16 cellular contexts compared by ENCODE assay signal in genomic region chr2:85796046-85796548, GRCh38. TPM values are rescaled to one million over a fixed set of nuclear protein-coding genes. Genes with fewer than 3 reads are reported as not detected.
DNase-seq lines count a peak whose midpoint lies in the region; ATAC-seq and TF ChIP-seq lines count a peak whose summit lies in the region.
"Had no signal": no experiment of that assay in that cellular context is flagged by ENCODE, and none has a peak within 500 bp of the region (broad histone marks: within the 10 kb centered on the region; RNA-seq: fewer than 3 reads in every experiment).

No MANE protein-coding gene starts in this region.

- H2BK120ac ChIP-seq in mesenchymal stem cell (ENCODE audit: low read depth, low read length), result no peak overlapping the region

- peak overlapping the region; percentile 64 for H2BK15ac ChIP-seq in mesenchymal stem cell (ENCODE audit: low read depth, poor library complexity, severe bottlenecking)

- no peaks in the 10 kb centered on the region for H3K9me3 Mint-ChIP-seq in endodermal cell
- H3K9me3 Mint-ChIP-seq in activated CD8-positive, alpha-beta memory T cell treated with anti-CD3 and anti-CD28 coated beads, Interleukin-2, amount 10 ng/mL, durations not matched to agents 7 days and 5 days (ENCODE audit: low read depth), result no peaks in the 10 kb centered on the region
- H3K9me3 Mint-ChIP-seq: activated naive CD8-positive, alpha-beta T cell treated with anti-CD3 and anti-CD28 coated beads for 36 hours had no signal

- CTCF ChIA-PET in activated CD8-positive, alpha-beta memory T cell treated with anti-CD3 and anti-CD28 coated beads, Interleukin-2, amount 10 ng/mL, durations not matched to agents 7 days and 5 days (lab: Charles Lee), result no interaction called here

- TF ChIP-seq CTCF in endodermal cell (conservative IDR thresholded peaks at IDR 0.05) (no peak), spleen (IDR thresholded peaks at IDR 0.05 in 8 of 11, conservative IDR thresholded peaks at IDR 0.05 in 3 of 11) (no peak)

- peak overlapping the region in 1 of 2 experiments; percentile 30 for H3K14ac ChIP-seq in mesenchymal stem cell (ENCODE audit: low read length in 2 of 2)

- H2AK5ac ChIP-seq in mesenchymal stem cell (ENCODE audit: low read length, severe bottlenecking), result peak overlapping the region; percentile 60

- no peaks in the 10 kb centered on the region for H3K36me3 ChIP-seq in endodermal cell (ENCODE audit: control insufficient read depth, insufficient read depth, low read length)
- H3K36me3 ChIP-seq in mesenchymal stem cell (ENCODE audit: control insufficient read depth in 1 of 2, insufficient read depth in 2 of 2, low read depth in 1 of 2, low read length in 2 of 2), result no peaks in the 10 kb centered on the region
- no peaks in the 10 kb centered on the region for H3K36me3 ChIP-seq in spleen

- H4K8ac ChIP-seq in mesenchymal stem cell (ENCODE audit: low read length), result no peak overlapping the region

- no peak overlapping the region for H3K4me3 Mint-ChIP-seq in endodermal cell
- no peak overlapping the region for H3K4me3 Mint-ChIP-seq in activated CD8-positive, alpha-beta memory T cell treated with anti-CD3 and anti-CD28 coated beads, Interleukin-2, amount 10 ng/mL, durations not matched to agents 7 days and 5 days
- H3K4me3 Mint-ChIP-seq: activated naive CD8-positive, alpha-beta T cell treated with anti-CD3 and anti-CD28 coated beads for 36 hours; WTC11 had no signal

- peaks cover 5% of the 10 kb centered on the region for H3K27me3 ChIP-seq in endodermal cell (ENCODE audit: control insufficient read depth, insufficient read depth, low read length, poor library complexity, severe bottlenecking)
- peaks cover 6 to 12% of the 10 kb centered on the region in 2 experiments for H3K27me3 ChIP-seq in mesenchymal stem cell (ENCODE audit: control insufficient read depth in 1 of 2, insufficient read depth in 1 of 2, low read length in 2 of 2)
- peaks cover 0 to 22% (median 0%) of the 10 kb centered on the region in 7 donors for H3K27me3 ChIP-seq in spleen (replicated peaks in 1 of 7)

- intact Hi-C loops in spleen (cut with DNase I; ENCODE audit: low total_unique reads), result loop anchor here (10.0 kb wide), 1 partner anchor 51 kb away; no protein-coding TSS in a partner anchor

- H3K9me3 ChIP-seq in endodermal cell (ENCODE audit: control insufficient read depth, low read length) (no peaks in the 10 kb centered on the region), mesenchymal stem cell (ENCODE audit: control insufficient read depth, low read length) (peaks cover 3% of the 10 kb centered on the region), spleen (peaks cover 0 to 5% (median 3%) of the 10 kb centered on the region in 8 donors)
- H3K9me3 ChIP-seq: Caco-2 had no signal

- H3K4me1 ChIP-seq in endodermal cell (ENCODE audit: control insufficient read depth, insufficient read depth, low read length) (no peaks in the 10 kb centered on the region), mesenchymal stem cell (ENCODE audit: control insufficient read depth, insufficient read depth, low read depth, low read length) (peaks cover 41% of the 10 kb centered on the region), spleen (peaks cover 6 to 61% (median 34%) of the 10 kb centered on the region in 6 donors)
- H3K4me1 ChIP-seq: Caco-2 had no signal

- peak overlapping the region; percentile 20 for H3K27ac Mint-ChIP-seq in endodermal cell
- no peak overlapping the region for H3K27ac Mint-ChIP-seq in activated CD8-positive, alpha-beta memory T cell treated with anti-CD3 and anti-CD28 coated beads, Interleukin-2, amount 10 ng/mL, durations not matched to agents 7 days and 5 days
- H3K27ac Mint-ChIP-seq: activated naive CD8-positive, alpha-beta T cell treated with anti-CD3 and anti-CD28 coated beads for 36 hours; WTC11 had no signal

- ATAC-seq in activated CD8-positive, alpha-beta memory T cell treated with anti-CD3 and anti-CD28 coated beads, Interleukin-2, amount 10 ng/mL, durations not matched to agents 7 days and 5 days, result no peak
- ATAC-seq in HG03354 (IDR thresholded peaks at IDR 0.05; ENCODE audit: poor library complexity, severe bottlenecking, unreplicated experiment), result no peak
- ATAC-seq: PC-3; stimulated activated naive CD8-positive, alpha-beta T cell treated with anti-CD3 and anti-CD28 coated beads, Interleukin-15, Interleukin-2, amounts not matched to agents 100 U/mL and 50 U/mL, for 24 hours; WTC11 had no signal

- H4K91ac ChIP-seq in mesenchymal stem cell (ENCODE audit: low read length), result peak overlapping the region; percentile 54

- H3K36me3 Mint-ChIP-seq in endodermal cell (ENCODE audit: low read depth), result no peaks in the 10 kb centered on the region
- no peaks in the 10 kb centered on the region for H3K36me3 Mint-ChIP-seq in activated CD8-positive, alpha-beta memory T cell treated with anti-CD3 and anti-CD28 coated beads, Interleukin-2, amount 10 ng/mL, durations not matched to agents 7 days and 5 days
- H3K36me3 Mint-ChIP-seq: activated naive CD8-positive, alpha-beta T cell treated with anti-CD3 and anti-CD28 coated beads for 36 hours; WTC11 had no signal

- H3K18ac ChIP-seq in mesenchymal stem cell (ENCODE audit: low read depth in 1 of 2, low read length in 2 of 2), result peak overlapping the region in 1 of 2 experiments; percentile 44

- TF ChIP-seq POLR2A in spleen (IDR thresholded peaks at IDR 0.05), result no peak

- H2BK12ac ChIP-seq in mesenchymal stem cell (ENCODE audit: low read length in 2 of 2), result peak overlapping the region in 1 of 2 experiments; percentile 83

- H3K23ac ChIP-seq in mesenchymal stem cell (ENCODE audit: low read length in 2 of 2), result no peak overlapping the region

- no peaks in the 10 kb centered on the region for H3K79me1 ChIP-seq in mesenchymal stem cell (replicated peaks; ENCODE audit: low read length, poor library complexity, severe bottlenecking)

- peak; percentile 64 for DNase-seq in NCI-H446 treated with DMSO at 0.1 percent for 48 hours (lab: John Stamatoyannopoulos, UW)
- no peak for DNase-seq in endodermal cell
- no peak for DNase-seq in mesenchymal stem cell
- no peak for DNase-seq in spleen
- no peak for DNase-seq in activated CD8-positive, alpha-beta memory T cell treated with anti-CD3 and anti-CD28 coated beads, Interleukin-2, amount 10 ng/mL, durations not matched to agents 7 days and 5 days
- DNase-seq in DMS 273 (lab: John Stamatoyannopoulos, UW; ENCODE audit: unreplicated experiment), result no peak
- DNase-seq in NCI-H510A treated with DMSO at 0.1 percent for 48 hours (lab: John Stamatoyannopoulos, UW), result no peak
- DNase-seq: activated CD8-positive, alpha-beta memory T cell treated with anti-CD3 and anti-CD28 coated beads, Interleukin-2, amount 50 U/mL, for 48 hours; activated naive CD8-positive, alpha-beta T cell treated with anti-CD3 and anti-CD28 coated beads for 36 hours; GF-D8; KG1; PC-3; stimulated activated naive CD8-positive, alpha-beta T cell treated with anti-CD3 and anti-CD28 coated beads, Interleukin-15, Interleukin-2, amounts not matched to agents 100 U/mL and 50 U/mL, for 24 hours had no signal

- H3K9ac ChIP-seq in endodermal cell (ENCODE audit: extremely low read depth, low read length, poor library complexity, severe bottlenecking) (no peak overlapping the region), mesenchymal stem cell (ENCODE audit: low read length) (no peak overlapping the region)

- H3K4me2 ChIP-seq in mesenchymal stem cell (ENCODE audit: low read length, poor library complexity, severe bottlenecking), result no peak overlapping the region

- peaks cover 6% of the 10 kb centered on the region for H3K4me1 Mint-ChIP-seq in endodermal cell
- H3K4me1 Mint-ChIP-seq in activated CD8-positive, alpha-beta memory T cell treated with anti-CD3 and anti-CD28 coated beads, Interleukin-2, amount 10 ng/mL, durations not matched to agents 7 days and 5 days, result no peaks in the 10 kb centered on the region
- H3K4me1 Mint-ChIP-seq: activated naive CD8-positive, alpha-beta T cell treated with anti-CD3 and anti-CD28 coated beads for 36 hours; WTC11 had no signal

- H3K4me3 ChIP-seq in endodermal cell (ENCODE audit: low read length), result no peak overlapping the region
- H3K4me3 ChIP-seq in mesenchymal stem cell (ENCODE audit: insufficient read depth in 1 of 2, low read depth in 1 of 2, low read length in 2 of 2), result no peak overlapping the region
- no peak overlapping the region for H3K4me3 ChIP-seq in spleen

- peaks cover 23% of the 10 kb centered on the region for H3K27me3 Mint-ChIP-seq in endodermal cell (ENCODE audit: insufficient read depth)
- H3K27me3 Mint-ChIP-seq in activated CD8-positive, alpha-beta memory T cell treated with anti-CD3 and anti-CD28 coated beads, Interleukin-2, amount 10 ng/mL, durations not matched to agents 7 days and 5 days, result peaks cover 45% of the 10 kb centered on the region

- no peak overlapping the region for H2BK5ac ChIP-seq in mesenchymal stem cell (ENCODE audit: low read depth, low read length, poor library complexity, severe bottlenecking)

- peak overlapping the region in 1 of 2 experiments; percentile 9 for H3K4ac ChIP-seq in mesenchymal stem cell (ENCODE audit: low read depth in 1 of 2, low read length in 2 of 2)

- WGBS in endodermal cell (ENCODE audit: insufficient coverage in 1 of 2, insufficient read length in 1 of 2), 2 experiments, result 82 to 87% methylated on average over 9 to 10 of the region's 10 CpGs
- WGBS in mesenchymal stem cell, result 80% methylated on average over 9 of the region's 10 CpGs
- WGBS in spleen, 5 donors, result 61 to 79% (median 74%) methylated on average over 10 of the region's 10 CpGs

- H3K27ac ChIP-seq in endodermal cell (ENCODE audit: low read depth, low read length) (peak overlapping the region; percentile 92), mesenchymal stem cell (ENCODE audit: low read length, poor library complexity, severe bottlenecking) (no peak overlapping the region), spleen (peak overlapping the region in 7 of 8 donors; percentile 47 to 67 (median 57))

- no peak overlapping the region for H2AFZ ChIP-seq in mesenchymal stem cell (ENCODE audit: low read depth, low read length)

RNA-seq across cellular contexts. Expression of gene ATOH8, which starts 42.3 kb away (rescaled TPM):
- total RNA-seq in endodermal cell, result 1 to 10 TPM; 1.3 to 1.6 TPM
- polyA plus RNA-seq in endodermal cell (2013, experiment 1 of 2), result 6.6 TPM
- polyA plus RNA-seq in endodermal cell (2013, experiment 2 of 2), result 8.9 TPM
- polyA plus RNA-seq in mesenchymal stem cell (2013, experiment 1 of 2), result 5.8 TPM
- 6.0 TPM for polyA plus RNA-seq in mesenchymal stem cell (2013, experiment 2 of 2)
- total RNA-seq in spleen, result 10 to 100 TPM in 6 of 7 donors, 1 to 10 TPM in 1; 6.4 to 53.0 (median 18.6) TPM
- 10 to 100 TPM in 1 of 3 donors, 1 to 10 TPM in 2; 7.2 to 17.6 (median 9.4) TPM for polyA plus RNA-seq in spleen
- total RNA-seq in activated CD8-positive, alpha-beta memory T cell treated with anti-CD3 and anti-CD28 coated beads, Interleukin-2, amount 10 ng/mL, durations not matched to agents 7 days and 5 days, result under 1 TPM; 0.12 to 0.40 TPM
- total RNA-seq: activated naive CD8-positive, alpha-beta T cell treated with anti-CD3 and anti-CD28 coated beads for 36 hours; Caco-2 had no signal
